Comparison of ENCODE assay signal across 12 cellular contexts in genomic region chr15:94083467-94083991, GRCh38.
DNase-seq lines count a peak whose midpoint lies in the region; ATAC-seq and TF ChIP-seq lines count a peak whose summit lies in the region.
"Had no signal": no experiment of that assay in that cellular context is flagged by ENCODE, and none has a peak within 500 bp of the region (broad histone marks: within the 10 kb centered on the region; RNA-seq: fewer than 3 reads in every experiment).

No MANE protein-coding gene starts in this region.

- no peaks in the 10 kb centered on the region for H3K27me3 Mint-ChIP-seq in type B pancreatic cell

- H3K4me1 Mint-ChIP-seq in type B pancreatic cell (ENCODE audit: unreplicated experiment): peaks cover 18% of the 10 kb centered on the region

- H3K4me1 ChIP-seq in HEK293 (ENCODE audit: control insufficient read depth, insufficient read depth, low read length) (peaks cover 10% of the 10 kb centered on the region), upper lobe of right lung (no peaks in the 10 kb centered on the region)

- H3K36me3 ChIP-seq in HEK293 (ENCODE audit: control insufficient read depth in 2 of 2, insufficient read depth in 1 of 2, low read length in 2 of 2) (no peaks in the 10 kb centered on the region), upper lobe of right lung (no peaks in the 10 kb centered on the region)
- H3K36me3 ChIP-seq: ovary had no signal

- H3K9me3 ChIP-seq in HEK293 (ENCODE audit: control insufficient read depth, insufficient read depth, low read depth, low read length): no peaks in the 10 kb centered on the region
- no peaks in the 10 kb centered on the region for H3K9me3 ChIP-seq in upper lobe of right lung
- H3K9me3 ChIP-seq: ovary had no signal

- CTCF ChIA-PET in HEK293 (lab: Yijun Ruan, JAX): interaction anchor here (0.5 to 2.2 kb wide), 4 partner anchors 9 to 37 kb away, joined by 3 to 9 read pairs (median 4); no protein-coding TSS in a partner anchor

- intact Hi-C loops in upper lobe of right lung (cut with DNase I): no loop called here

- no peaks in the 10 kb centered on the region for H3K27me3 ChIP-seq in upper lobe of right lung
- H3K27me3 ChIP-seq: ovary had no signal

- no peaks in the 10 kb centered on the region for H3K36me3 Mint-ChIP-seq in type B pancreatic cell

- H3K27ac ChIP-seq in HEK293 (ENCODE audit: extremely low read depth, low read depth, low read length) (no peak overlapping the region), upper lobe of right lung (no peak overlapping the region)
- H3K27ac ChIP-seq: KMS-11, ovary had no signal

- H3K4me3 Mint-ChIP-seq in type B pancreatic cell: peak overlapping the region; percentile 31
- H3K4me3 Mint-ChIP-seq: activated CD8-positive, alpha-beta T cell treated with anti-CD3 and anti-CD28 coated beads, Interleukin-2, amount 10 ng/mL, durations not matched to agents 7 days and 5 days; activated naive CD4-positive, alpha-beta T cell treated with anti-CD3 and anti-CD28 coated beads for 36 hours had no signal

- TF ChIP-seq CTCF in HEK293 (tag by site-specific recombination; IDR thresholded peaks at IDR 0.05) (no peak), astrocyte of the spinal cord (IDR thresholded peaks at IDR 0.05; ENCODE audit: low read depth, low read length) (peak; percentile 21), type B pancreatic cell (conservative IDR thresholded peaks at IDR 0.05) (no peak), upper lobe of right lung (IDR thresholded peaks at IDR 0.05) (no peak)

- POLR2A ChIA-PET in HEK293 (lab: Yijun Ruan, JAX): no interaction called here

- no peak overlapping the region for H3K27ac Mint-ChIP-seq in type B pancreatic cell
- H3K27ac Mint-ChIP-seq: activated CD8-positive, alpha-beta T cell treated with anti-CD3 and anti-CD28 coated beads, Interleukin-2, amount 10 ng/mL, durations not matched to agents 7 days and 5 days; activated naive CD4-positive, alpha-beta T cell treated with anti-CD3 and anti-CD28 coated beads for 36 hours had no signal

- no peaks in the 10 kb centered on the region for H3K9me3 Mint-ChIP-seq in type B pancreatic cell
- H3K9me3 Mint-ChIP-seq: activated naive CD4-positive, alpha-beta T cell treated with anti-CD3 and anti-CD28 coated beads for 36 hours had no signal

- ATAC-seq in HG02759 (IDR thresholded peaks at IDR 0.05; ENCODE audit: unreplicated experiment) (no peak), upper lobe of right lung (no peak)
- ATAC-seq: activated CD8-positive, alpha-beta T cell treated with anti-CD3 and anti-CD28 coated beads, Interleukin-2, amount 10 ng/mL, durations not matched to agents 7 days and 5 days had no signal

- peak; percentile 93 for DNase-seq in astrocyte of the spinal cord (ENCODE audit: low read depth, low spot score)
- peak; percentile 43 for DNase-seq in kidney glomerular epithelial cell (lab: John Stamatoyannopoulos, UW)
- DNase-seq in type B pancreatic cell (ENCODE audit: extremely low spot score, unreplicated experiment): no peak
- no peak for DNase-seq in OCI-M1 (lab: John Stamatoyannopoulos, UW)
- no peak for DNase-seq in upper lobe of right lung
- DNase-seq: activated CD8-positive, alpha-beta T cell treated with anti-CD3 and anti-CD28 coated beads, Interleukin-2, amount 10 ng/mL, durations not matched to agents 7 days and 5 days; activated naive CD4-positive, alpha-beta T cell treated with anti-CD3 and anti-CD28 coated beads for 36 hours; NCI-H2081; ovary had no signal

- in situ Hi-C loops in astrocyte of the spinal cord (cut with HindIII; ENCODE audit: low sequenced_read_pairs): no loop called here

- H3K4me3 ChIP-seq in HEK293 (ENCODE audit: low read depth, low read length) (no peak overlapping the region), astrocyte of the spinal cord (ENCODE audit: low read depth, low read length) (no peak overlapping the region), upper lobe of right lung (no peak overlapping the region)
- H3K4me3 ChIP-seq: ovary had no signal

TF ChIP-seq in HEK293, 187 proteins besides CTCF, POLR2A, EP300 and RAD21:
- TF ChIP-seq GLIS1 (tag by site-specific recombination; IDR thresholded peaks at IDR 0.05): peak; percentile 92
- TF ChIP-seq ZBTB48 (tag by site-specific recombination; IDR thresholded peaks at IDR 0.05): no peak
- TF ChIP-seq ZNF785 (tag by site-specific recombination; IDR thresholded peaks at IDR 0.05): no peak
- 0 out of 2 replicates have a peak, but pooled peaks have one; percentile 5 for TF ChIP-seq EGR2 (tag by site-specific recombination; IDR thresholded peaks at IDR 0.05; ENCODE audit: low read depth)
- TF ChIP-seq ZFP3 (tag by site-specific recombination; IDR thresholded peaks at IDR 0.05; ENCODE audit: low read depth): no peak
- TF ChIP-seq ZNF280C (tag by site-specific recombination; IDR thresholded peaks at IDR 0.05): no peak

Comparison
In these comparisons a context has a peak if more than half of its experiments do, and no peak if none do; other contexts are left out.
1. DNase-seq: peak in astrocyte of the spinal cord (single experiment) and kidney glomerular epithelial cell (single experiment); none in type B pancreatic cell (single experiment), OCI-M1 (single experiment) and upper lobe of right lung (single experiment).